11 cellular contexts compared by ENCODE assay signal in genomic region chr6:4913705-4914411, GRCh38.
DNase-seq lines count a peak whose midpoint lies in the region; ATAC-seq lines count a peak whose summit lies in the region.
"Had no signal": no experiment of that assay in that cellular context is flagged by ENCODE, and none has a peak within 500 bp of the region (broad histone marks: within the 10 kb centered on the region; RNA-seq: fewer than 3 reads in every experiment).

No MANE protein-coding gene starts in this region.

- no peak overlapping the region for H3K4me3 Mint-ChIP-seq in activated naive CD8-positive, alpha-beta T cell treated with anti-CD3 and anti-CD28 coated beads for 36 hours
- H3K4me3 Mint-ChIP-seq in immature natural killer cell = peak overlapping the region; percentile 28 to 71 (median 59)

- H3K36me3 Mint-ChIP-seq in activated naive CD8-positive, alpha-beta T cell treated with anti-CD3 and anti-CD28 coated beads for 36 hours = peaks cover 39% of the 10 kb centered on the region
- peaks cover 4 to 9% (median 6%) of the 10 kb centered on the region in 3 donors for H3K36me3 Mint-ChIP-seq in immature natural killer cell

- H3K27ac ChIP-seq in HUES48 (ENCODE audit: low read depth, low read length) = no peak overlapping the region
- H3K27ac ChIP-seq: lower lobe of right lung had no signal

- ATAC-seq in HG02852 (IDR thresholded peaks at IDR 0.05; ENCODE audit: unreplicated experiment) = no peak
- no peak for ATAC-seq in GM21367 (IDR thresholded peaks at IDR 0.05; ENCODE audit: unreplicated experiment)
- ATAC-seq: lower lobe of right lung had no signal

- DNase-seq in activated naive CD8-positive, alpha-beta T cell treated with anti-CD3 and anti-CD28 coated beads for 36 hours = no peak
- DNase-seq in immature natural killer cell (no peak), renal cortical epithelial cell (ENCODE audit: low read depth) (peak; percentile 62), SKM-1 (lab: John Stamatoyannopoulos, UW; ENCODE audit: unreplicated experiment) (no peak), NCI-H345 treated with DMSO at 0.1 percent for 48 hours (lab: John Stamatoyannopoulos, UW; ENCODE audit: unreplicated experiment) (no peak)
- DNase-seq: lower lobe of right lung, NCI-H446 treated with DMSO at 0.1 percent for 48 hours, Right ventricle myocardium superior had no signal

- H3K4me1 Mint-ChIP-seq in activated naive CD8-positive, alpha-beta T cell treated with anti-CD3 and anti-CD28 coated beads for 36 hours = peaks cover 64% of the 10 kb centered on the region
- H3K4me1 Mint-ChIP-seq in immature natural killer cell = peaks cover 68 to 77% of the 10 kb centered on the region in 2 donors

- peak overlapping the region; percentile 35; the same call in 1 of the 2 replicates for H3K9ac ChIP-seq in HUES48 (ENCODE audit: low read depth, low read length)

- H3K4me3 ChIP-seq in HUES48 (ENCODE audit: low read depth, low read length) = no peak overlapping the region
- H3K4me3 ChIP-seq: lower lobe of right lung had no signal

- H3K36me3 ChIP-seq in HUES48 (ENCODE audit: control insufficient read depth, insufficient read depth, low read length) = peaks cover 4% of the 10 kb centered on the region; the same call in 1 of the 2 replicates
- H3K36me3 ChIP-seq: lower lobe of right lung had no signal

- H3K9me3 Mint-ChIP-seq in activated naive CD8-positive, alpha-beta T cell treated with anti-CD3 and anti-CD28 coated beads for 36 hours = no peaks in the 10 kb centered on the region
- no peaks in the 10 kb centered on the region for H3K9me3 Mint-ChIP-seq in immature natural killer cell

- H3K4me1 ChIP-seq in HUES48 (ENCODE audit: control insufficient read depth, insufficient read depth, low read length) = peaks cover 31% of the 10 kb centered on the region

- no peaks in the 10 kb centered on the region for H3K27me3 ChIP-seq in HUES48 (ENCODE audit: control insufficient read depth, insufficient read depth, low read length)

- H3K27ac Mint-ChIP-seq in activated naive CD8-positive, alpha-beta T cell treated with anti-CD3 and anti-CD28 coated beads for 36 hours = peak overlapping the region; percentile 52
- peak overlapping the region; percentile 54 to 86 (median 77) for H3K27ac Mint-ChIP-seq in immature natural killer cell

- H3K9me3 ChIP-seq in HUES48 (ENCODE audit: control insufficient read depth, insufficient read depth, low read length) = no peaks in the 10 kb centered on the region
- H3K9me3 ChIP-seq: lower lobe of right lung had no signal

- H3K27me3 Mint-ChIP-seq in activated naive CD8-positive, alpha-beta T cell treated with anti-CD3 and anti-CD28 coated beads for 36 hours = no peaks in the 10 kb centered on the region
- peaks cover 0 to 3% (median 0%) of the 10 kb centered on the region in 3 donors for H3K27me3 Mint-ChIP-seq in immature natural killer cell (ENCODE audit: low read depth in 3 of 3)
